ENCODE assay signal across 16 cellular contexts in the genomic region with DNA sequence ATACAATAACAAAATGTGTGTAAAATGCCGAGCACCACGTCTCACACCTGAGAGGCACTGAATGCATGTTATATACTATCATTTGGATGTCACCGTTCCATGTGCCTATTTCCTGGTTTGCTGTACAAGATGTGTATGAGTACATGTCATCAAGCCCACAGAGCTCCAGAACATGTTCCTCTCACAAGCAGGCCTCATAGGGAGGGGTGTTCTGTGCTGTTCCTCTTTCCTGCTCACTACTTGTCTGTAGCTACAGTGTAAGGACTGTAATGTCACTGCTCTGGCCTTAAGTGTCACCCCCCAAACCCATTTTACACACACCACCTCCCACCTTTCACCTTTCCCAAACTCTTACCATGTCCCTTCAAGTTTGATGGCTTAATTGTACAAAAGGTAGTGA. TPM values are rescaled to one million over a fixed set of nuclear protein-coding genes. Genes with fewer than 3 reads are reported as not detected.
DNase-seq lines count a peak whose midpoint lies in the region; ATAC-seq, FAIRE-seq and TF ChIP-seq lines count a peak whose summit lies in the region.
"Had no signal": no experiment of that assay in that cellular context is flagged by ENCODE, and none has a peak within 500 bp of the region (broad histone marks: within the 10 kb centered on the region; RNA-seq: fewer than 3 reads in every experiment).

No MANE protein-coding gene starts in this region.

- TF ChIP-seq EP300 in H1 (IDR thresholded peaks at IDR 0.05; ENCODE audit: borderline replicate concordance in 1 of 2, low read depth in 2 of 2, low read length in 2 of 2) = no peak

- H3K79me2 ChIP-seq in OCI-LY1 (ENCODE audit: insufficient read depth, low read length) (peaks cover 71% of the 10 kb centered on the region), H1 (ENCODE audit: control insufficient read depth in 1 of 2, insufficient read depth in 2 of 2, low read length in 2 of 2) (no peaks in the 10 kb centered on the region)
- H3K79me2 ChIP-seq: parathyroid adenoma had no signal

- no peak for TF ChIP-seq RAD21 in H1 (IDR thresholded peaks at IDR 0.05 in 1 of 2, conservative IDR thresholded peaks at IDR 0.05 in 1 of 2; ENCODE audit: low read depth in 2 of 2, low read length in 2 of 2)

- H3F3A ChIP-seq in OCI-LY1 (ENCODE audit: insufficient read depth, low read length) = no peaks in the 10 kb centered on the region

- peak overlapping the region; percentile 96 for H3K9ac ChIP-seq in OCI-LY1 (ENCODE audit: low read length)
- H3K9ac ChIP-seq in H1 (replicated peaks in 1 of 4; ENCODE audit: extremely low read depth in 1 of 4, low read depth in 3 of 4, low read length in 3 of 4) = no peak overlapping the region
- H3K9ac ChIP-seq: parathyroid adenoma had no signal

- H4K91ac ChIP-seq in H1 (replicated peaks; ENCODE audit: insufficient read length, low read length) = no peak overlapping the region

- H2AFZ ChIP-seq in OCI-LY1 (ENCODE audit: low read length) (no peak overlapping the region), H1 (ENCODE audit: low read length) (no peak overlapping the region)
- H2AFZ ChIP-seq: parathyroid adenoma had no signal

- H3K4me1 ChIP-seq in right cardiac atrium (ENCODE audit: control insufficient read depth, insufficient read depth, low read length) = no peaks in the 10 kb centered on the region
- peaks cover 74% of the 10 kb centered on the region for H3K4me1 ChIP-seq in OCI-LY1 (ENCODE audit: insufficient read depth, low read length, severe bottlenecking)
- no peaks in the 10 kb centered on the region for H3K4me1 ChIP-seq in H1 (replicated peaks in 1 of 4; ENCODE audit: control insufficient read depth in 3 of 4, insufficient read depth in 4 of 4, low read length in 3 of 4)
- H3K4me1 ChIP-seq in upper lobe of right lung = no peaks in the 10 kb centered on the region
- H3K4me1 ChIP-seq: parathyroid adenoma, testis had no signal

- H3K4me3 ChIP-seq in right cardiac atrium (ENCODE audit: low read length) (no peak overlapping the region), OCI-LY1 (ENCODE audit: low read depth, low read length, poor library complexity, severe bottlenecking) (peak overlapping the region; percentile 84), H1 (ENCODE audit: extremely low read depth in 1 of 4, insufficient read depth in 2 of 4, low read depth in 3 of 4, low read length in 4 of 4) (no peak overlapping the region), upper lobe of right lung (no peak overlapping the region)
- H3K4me3 ChIP-seq: testis had no signal

- H3K56ac ChIP-seq in H1 (replicated peaks; ENCODE audit: insufficient read length, low read depth, low read length) = no peak overlapping the region

- no peak overlapping the region for H3K4ac ChIP-seq in H1 (replicated peaks; ENCODE audit: insufficient read length, low read depth, low read length)

- H4K8ac ChIP-seq in H1 (ENCODE audit: extremely low read depth, insufficient read depth, low read length) = no peak overlapping the region

- no peak overlapping the region for H2BK120ac ChIP-seq in H1 (replicated peaks; ENCODE audit: low read depth, low read length)

- H3K27ac ChIP-seq in right cardiac atrium (ENCODE audit: low read length) (no peak overlapping the region), OCI-LY1 (ENCODE audit: low read depth, low read length, poor library complexity, severe bottlenecking) (peak overlapping the region; percentile 97), H1 (ENCODE audit: low read depth, low read length) (no peak overlapping the region), upper lobe of right lung (no peak overlapping the region)
- H3K27ac ChIP-seq: parathyroid adenoma, testis had no signal

- H2AK5ac ChIP-seq in H1 (ENCODE audit: low read depth, low read length) = no peak overlapping the region

- H2BK15ac ChIP-seq in H1 (ENCODE audit: low read length) = no peak overlapping the region

- TF ChIP-seq POLR2A in H1 (IDR thresholded peaks at IDR 0.05; ENCODE audit: control extremely low read depth in 1 of 2, low read depth in 2 of 2, low read length in 2 of 2) = no peak

- H3K36me3 ChIP-seq in OCI-LY1 (ENCODE audit: insufficient read depth, low read length) (peaks cover 64% of the 10 kb centered on the region), H1 (ENCODE audit: control insufficient read depth in 2 of 4, insufficient read depth in 4 of 4, low read length in 3 of 4) (no peaks in the 10 kb centered on the region), upper lobe of right lung (no peaks in the 10 kb centered on the region)

- H3K27me3 ChIP-seq in right cardiac atrium (ENCODE audit: control insufficient read depth, insufficient read depth) = no peaks in the 10 kb centered on the region
- H3K27me3 ChIP-seq in OCI-LY1 (ENCODE audit: insufficient read depth, low read length) = no peaks in the 10 kb centered on the region
- no peaks in the 10 kb centered on the region; a peak in 2 of 7 replicates for H3K27me3 ChIP-seq in H1 (replicated peaks in 1 of 4; ENCODE audit: control insufficient read depth in 3 of 4, extremely low read depth in 1 of 4, insufficient read depth in 3 of 4, low read length in 3 of 4)
- H3K27me3 ChIP-seq in upper lobe of right lung = no peaks in the 10 kb centered on the region
- H3K27me3 ChIP-seq: testis had no signal

- WGBS in right cardiac atrium = 83% methylated on average over 3 of the region's 3 CpGs
- 98% methylated on average over 3 of the region's 3 CpGs; no CpG with 5 or more reads in 1 of the 2 experiments for WGBS in H1 (ENCODE audit: extremely low coverage in 1 of 2, insufficient coverage in 1 of 2, insufficient read length in 1 of 2, insufficient replicate concordance in 2 of 2, low coverage in 1 of 2, low lambda C conversion rate in 2 of 2, missing lambda C conversion rate in 1 of 2), 2 experiments

- no peak overlapping the region for H2BK12ac ChIP-seq in H1 (ENCODE audit: low read depth, low read length)

- DNase-seq in left ventricle myocardium superior = no peak
- no peak for DNase-seq in right cardiac atrium
- DNase-seq in H1 (ENCODE audit: low read depth in 1 of 2, low spot score in 2 of 2) = no peak
- no peak for DNase-seq in upper lobe of right lung
- no peak for DNase-seq in NCI-H524 (lab: John Stamatoyannopoulos, UW)
- no peak for DNase-seq in cerebellar nuclear complex (lab: John Stamatoyannopoulos, UW)
- no peak for DNase-seq in EL
- DNase-seq: activated CD8-positive, alpha-beta memory T cell treated with anti-CD3 and anti-CD28 coated beads, Interleukin-2, amount 50 U/mL, for 48 hours; HFFc6; kidney; NCI-H1048; NCI-H446; testis had no signal

- no peaks in the 10 kb centered on the region for H4K20me1 ChIP-seq in OCI-LY1 (ENCODE audit: insufficient read depth, low read length)
- no peaks in the 10 kb centered on the region for H4K20me1 ChIP-seq in H1 (replicated peaks in 1 of 2; ENCODE audit: control insufficient read depth in 1 of 2, insufficient read depth in 2 of 2, low read length in 2 of 2)

- H4K5ac ChIP-seq in H1 (ENCODE audit: insufficient read length, low read depth, low read length) = no peak overlapping the region

- no peak overlapping the region for H2BK5ac ChIP-seq in H1 (ENCODE audit: low read depth, low read length)

- CTCF ChIA-PET in H1 (lab: Charles Lee; ENCODE audit: partially characterized antibody) = no interaction called here

- FAIRE-seq in H1 (lab: Jason Lieb, UNC) = no peak
- FAIRE-seq: endothelial cell of umbilical vein, kidney had no signal

- H3K4me2 ChIP-seq in OCI-LY1 (ENCODE audit: low read length) (peak overlapping the region; percentile 95), H1 (ENCODE audit: insufficient read depth in 1 of 2, low read depth in 2 of 2, low read length in 2 of 2) (no peak overlapping the region)

- TF ChIP-seq CTCF in OCI-LY1 (IDR thresholded peaks at IDR 0.05; ENCODE audit: low read length) (no peak), H1 (IDR thresholded peaks at IDR 0.05; ENCODE audit: control extremely low read depth in 1 of 3, insufficient read depth in 1 of 3, low read depth in 1 of 3, low read length in 3 of 3) (no peak), upper lobe of right lung (IDR thresholded peaks at IDR 0.05) (no peak)

- ATAC-seq in left ventricle myocardium superior (peak; percentile 43), right cardiac atrium (no peak), upper lobe of right lung (peak; percentile 71)

- no peak overlapping the region for H3K18ac ChIP-seq in H1 (ENCODE audit: extremely low read depth, low read length)

- POLR2A ChIA-PET in H1 (lab: Charles Lee; ENCODE audit: partially characterized antibody) = no interaction called here

- no peaks in the 10 kb centered on the region for H3K9me3 ChIP-seq in right cardiac atrium (ENCODE audit: control insufficient read depth, low read length)
- H3K9me3 ChIP-seq in OCI-LY1 (ENCODE audit: low read length) = no peaks in the 10 kb centered on the region
- H3K9me3 ChIP-seq in H1 (ENCODE audit: insufficient read depth in 2 of 2, low read depth in 1 of 2, low read length in 1 of 2) = no peaks in the 10 kb centered on the region
- no peaks in the 10 kb centered on the region for H3K9me3 ChIP-seq in upper lobe of right lung
- H3K9me3 ChIP-seq: testis had no signal

- H3K9me2 ChIP-seq in OCI-LY1 (ENCODE audit: low read depth, low read length) = no peaks in the 10 kb centered on the region

- H3K14ac ChIP-seq in H1 (ENCODE audit: insufficient read length) = no peak overlapping the region

- H3K23me2 ChIP-seq in H1 (ENCODE audit: low read depth, low read length) = no peaks in the 10 kb centered on the region

- no peaks in the 10 kb centered on the region for H3K79me1 ChIP-seq in H1 (ENCODE audit: low read depth, low read length)

- H2BK20ac ChIP-seq in H1 (ENCODE audit: low read length) = no peak overlapping the region

- intact Hi-C loops in left ventricle myocardium superior (cut with micrococcal nuclease) (no loop called here), right cardiac atrium (cut with DNase I) (no loop called here), upper lobe of right lung (cut with DNase I) (no loop called here)

- H3K23ac ChIP-seq in H1 (ENCODE audit: insufficient read length) = peak overlapping the region; percentile 42

TF ChIP-seq in H1, 55 proteins besides CTCF, POLR2A, EP300 and RAD21 (continues in another document):
- TF ChIP-seq TEAD4 (IDR thresholded peaks at IDR 0.05; ENCODE audit: low read depth, low read length) = no peak
- no peak for TF ChIP-seq CBX8 (IDR thresholded peaks at IDR 0.05; ENCODE audit: borderline replicate concordance, low read depth, low read length)
- TF ChIP-seq RXRA (IDR thresholded peaks at IDR 0.05; ENCODE audit: insufficient read depth, low read depth, low read length) = no peak

RNA-seq across cellular contexts. Expression of gene AFF3, which starts 1.8 kb away (rescaled TPM):
- total RNA-seq in left ventricle myocardium superior (10.0 TPM), right cardiac atrium (10 to 100 TPM; 16.7 to 22.0 (median 17.8) TPM), upper lobe of right lung (44.6 TPM)
- polyA plus RNA-seq in right cardiac atrium (4.0 TPM), H1 (2011; rRNA removed) (0.27 and 0.36 TPM in 2 replicates)
- 1.7 and 3.0 TPM in 2 replicates for total RNA-seq in H1 (2021; fragmentation: NEBNext Ultra II Directional; extraction: Animal tissue kit (Norgen Biotek cat#: 25700))
- 0.30 TPM for polyA plus RNA-seq in H1 (2011; cell fraction: cytosol; rRNA removed)
- 0.60 TPM for polyA plus RNA-seq in H1 (2011; cell fraction: nucleus; rRNA removed)
- polyA plus RNA-seq in H1 (2012, experiment 1 of 2) = 0.48 to 0.60 TPM (median 0.56 TPM) in 4 replicates
- polyA plus RNA-seq in H1 (2012, experiment 2 of 2) = 0.03 TPM
- polyA plus RNA-seq in H1 (2013, experiment 1 of 2) = 0.95 TPM
- polyA plus RNA-seq in H1 (2013, experiment 2 of 2) = 0.90 TPM
- 1.0 TPM in 2 replicates for polyA minus RNA-seq in H1 (2011; rRNA and poly(A)+ RNA removed)
- 0.29 TPM for polyA minus RNA-seq in H1 (2011; cell fraction: cytosol; rRNA and poly(A)+ RNA removed)
- 2.0 TPM for polyA minus RNA-seq in H1 (2011; cell fraction: nucleus; rRNA and poly(A)+ RNA removed)

Comparison
In these comparisons a context has a peak if more than half of its experiments do, and no peak if none do; other contexts are left out.
1. ATAC-seq: peak in left ventricle myocardium superior (single experiment) and upper lobe of right lung (single experiment); none in right cardiac atrium (0 of 2).